Comparison of ENCODE assay signal across 1 cellular context in the genomic region with DNA sequence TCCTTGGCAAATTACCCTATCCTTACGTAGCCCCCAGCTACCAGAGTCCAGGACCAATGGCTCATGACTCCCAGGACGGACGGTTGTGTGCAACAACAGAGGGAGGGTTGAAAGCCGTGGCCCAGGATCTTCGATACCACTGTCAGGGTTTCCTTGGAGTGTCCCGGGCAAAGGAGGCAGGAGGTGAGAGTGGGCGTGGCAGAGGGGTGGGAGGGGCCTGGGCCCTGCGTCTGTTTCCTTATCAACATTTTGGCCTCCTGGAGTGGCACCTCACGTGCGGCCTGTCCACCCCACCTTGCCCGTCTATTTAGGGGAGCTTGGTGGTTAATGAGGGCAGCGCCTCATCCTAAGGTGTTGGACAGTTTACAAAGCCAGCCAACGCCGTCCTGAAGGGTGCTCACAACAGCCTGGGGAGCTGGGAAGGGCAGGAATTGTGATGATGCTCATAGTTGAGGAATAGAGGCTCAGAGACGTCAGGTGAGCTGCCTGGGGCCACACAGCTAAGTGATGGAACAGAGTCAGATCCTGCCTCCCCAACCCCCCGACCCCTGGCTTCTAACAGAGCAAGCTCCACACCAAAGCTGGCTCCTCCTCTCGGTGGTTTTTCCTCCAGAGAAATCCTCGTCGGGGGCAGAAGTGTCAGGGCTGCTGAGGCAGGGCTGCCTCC.
TF ChIP-seq lines count a peak whose summit lies in the region.

No MANE protein-coding gene starts in this region.

TF ChIP-seq in WTC11, 78 proteins besides CTCF, POLR2A, EP300 and RAD21 (continued from another document):
- TF ChIP-seq, protein P1, sequence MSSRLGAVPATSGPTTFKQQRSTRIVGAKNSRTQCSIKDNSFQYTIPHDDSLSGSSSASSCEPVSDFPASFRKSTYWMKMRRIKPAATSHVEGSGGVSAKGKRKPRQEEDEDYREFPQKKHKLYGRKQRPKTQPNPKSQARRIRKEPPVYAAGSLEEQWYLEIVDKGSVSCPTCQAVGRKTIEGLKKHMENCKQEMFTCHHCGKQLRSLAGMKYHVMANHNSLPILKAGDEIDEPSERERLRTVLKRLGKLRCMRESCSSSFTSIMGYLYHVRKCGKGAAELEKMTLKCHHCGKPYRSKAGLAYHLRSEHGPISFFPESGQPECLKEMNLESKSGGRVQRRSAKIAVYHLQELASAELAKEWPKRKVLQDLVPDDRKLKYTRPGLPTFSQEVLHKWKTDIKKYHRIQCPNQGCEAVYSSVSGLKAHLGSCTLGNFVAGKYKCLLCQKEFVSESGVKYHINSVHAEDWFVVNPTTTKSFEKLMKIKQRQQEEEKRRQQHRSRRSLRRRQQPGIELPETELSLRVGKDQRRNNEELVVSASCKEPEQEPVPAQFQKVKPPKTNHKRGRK (CRISPR knock-in tag; IDR thresholded peaks at IDR 0.05; ENCODE audit: borderline replicate concordance): no peak
- TF ChIP-seq CREB1 (CRISPR knock-in tag; IDR thresholded peaks at IDR 0.05): no peak
- TF ChIP-seq, protein P2, sequence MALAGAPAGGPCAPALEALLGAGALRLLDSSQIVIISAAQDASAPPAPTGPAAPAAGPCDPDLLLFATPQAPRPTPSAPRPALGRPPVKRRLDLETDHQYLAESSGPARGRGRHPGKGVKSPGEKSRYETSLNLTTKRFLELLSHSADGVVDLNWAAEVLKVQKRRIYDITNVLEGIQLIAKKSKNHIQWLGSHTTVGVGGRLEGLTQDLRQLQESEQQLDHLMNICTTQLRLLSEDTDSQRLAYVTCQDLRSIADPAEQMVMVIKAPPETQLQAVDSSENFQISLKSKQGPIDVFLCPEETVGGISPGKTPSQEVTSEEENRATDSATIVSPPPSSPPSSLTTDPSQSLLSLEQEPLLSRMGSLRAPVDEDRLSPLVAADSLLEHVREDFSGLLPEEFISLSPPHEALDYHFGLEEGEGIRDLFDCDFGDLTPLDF (CRISPR knock-in tag; IDR thresholded peaks at IDR 0.05): no peak
- TF ChIP-seq, protein P3, sequence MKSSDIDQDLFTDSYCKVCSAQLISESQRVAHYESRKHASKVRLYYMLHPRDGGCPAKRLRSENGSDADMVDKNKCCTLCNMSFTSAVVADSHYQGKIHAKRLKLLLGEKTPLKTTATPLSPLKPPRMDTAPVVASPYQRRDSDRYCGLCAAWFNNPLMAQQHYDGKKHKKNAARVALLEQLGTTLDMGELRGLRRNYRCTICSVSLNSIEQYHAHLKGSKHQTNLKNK (CRISPR knock-in tag; IDR thresholded peaks at IDR 0.05): no peak
- no peak for TF ChIP-seq NFYB (CRISPR knock-in tag; conservative IDR thresholded peaks at IDR 0.05; ENCODE audit: low read depth)
- no peak for TF ChIP-seq ZNF219 (CRISPR knock-in tag; IDR thresholded peaks at IDR 0.05; ENCODE audit: borderline replicate concordance)
- TF ChIP-seq HMGA2 (CRISPR knock-in tag; IDR thresholded peaks at IDR 0.05): no peak
- no peak for TF ChIP-seq JAZF1 (CRISPR knock-in tag; IDR thresholded peaks at IDR 0.05)
- TF ChIP-seq, protein P4, sequence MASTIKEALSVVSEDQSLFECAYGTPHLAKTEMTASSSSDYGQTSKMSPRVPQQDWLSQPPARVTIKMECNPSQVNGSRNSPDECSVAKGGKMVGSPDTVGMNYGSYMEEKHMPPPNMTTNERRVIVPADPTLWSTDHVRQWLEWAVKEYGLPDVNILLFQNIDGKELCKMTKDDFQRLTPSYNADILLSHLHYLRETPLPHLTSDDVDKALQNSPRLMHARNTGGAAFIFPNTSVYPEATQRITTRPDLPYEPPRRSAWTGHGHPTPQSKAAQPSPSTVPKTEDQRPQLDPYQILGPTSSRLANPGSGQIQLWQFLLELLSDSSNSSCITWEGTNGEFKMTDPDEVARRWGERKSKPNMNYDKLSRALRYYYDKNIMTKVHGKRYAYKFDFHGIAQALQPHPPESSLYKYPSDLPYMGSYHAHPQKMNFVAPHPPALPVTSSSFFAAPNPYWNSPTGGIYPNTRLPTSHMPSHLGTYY (CRISPR knock-in tag; IDR thresholded peaks at IDR 0.05): no peak
- no peak for TF ChIP-seq PRRX2 (CRISPR knock-in tag; IDR thresholded peaks at IDR 0.05)
- no peak for TF ChIP-seq SP1 (CRISPR knock-in tag; conservative IDR thresholded peaks at IDR 0.05)
- TF ChIP-seq EMX1 (CRISPR knock-in tag; IDR thresholded peaks at IDR 0.05): no peak
- TF ChIP-seq, protein P5, sequence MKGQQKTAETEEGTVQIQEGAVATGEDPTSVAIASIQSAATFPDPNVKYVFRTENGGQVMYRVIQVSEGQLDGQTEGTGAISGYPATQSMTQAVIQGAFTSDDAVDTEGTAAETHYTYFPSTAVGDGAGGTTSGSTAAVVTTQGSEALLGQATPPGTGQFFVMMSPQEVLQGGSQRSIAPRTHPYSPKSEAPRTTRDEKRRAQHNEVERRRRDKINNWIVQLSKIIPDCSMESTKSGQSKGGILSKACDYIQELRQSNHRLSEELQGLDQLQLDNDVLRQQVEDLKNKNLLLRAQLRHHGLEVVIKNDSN (CRISPR knock-in tag; IDR thresholded peaks at IDR 0.05): no peak
- no peak for TF ChIP-seq IRF2 (CRISPR knock-in tag; IDR thresholded peaks at IDR 0.05; ENCODE audit: borderline replicate concordance, low read depth)
